ENCODE assay signal across 10 cellular contexts in genomic region chr10:26574783-26575182, GRCh38.
DNase-seq lines count a peak whose midpoint lies in the region; ATAC-seq, FAIRE-seq and TF ChIP-seq lines count a peak whose summit lies in the region.
"Had no signal": no experiment of that assay in that cellular context is flagged by ENCODE, and none has a peak within 500 bp of the region (broad histone marks: within the 10 kb centered on the region; RNA-seq: fewer than 3 reads in every experiment).

No MANE protein-coding gene starts in this region.

- H3K27ac Mint-ChIP-seq in HFFc6, result no peak overlapping the region

- H3K27me3 ChIP-seq in bronchial epithelial cell (ENCODE audit: control insufficient read depth, insufficient read depth, low read length) (no peaks in the 10 kb centered on the region), esophagus muscularis mucosa (peaks cover 0 to 5% (median 0%) of the 10 kb centered on the region in 4 donors)
- H3K27me3 ChIP-seq: tibial nerve had no signal

- peaks cover 0 to 14% (median 2%) of the 10 kb centered on the region in 4 donors for H3K9me3 ChIP-seq in esophagus muscularis mucosa

- no peak overlapping the region for H3K4me3 Mint-ChIP-seq in HFFc6

- intact Hi-C loops in esophagus muscularis mucosa (cut with DNase I) (loop anchor here (5.0 kb wide), 1 partner anchor 748 kb away; no protein-coding TSS in a partner anchor), posterior vena cava (cut with DNase I) (no loop called here)

- no peaks in the 10 kb centered on the region for H3K27me3 Mint-ChIP-seq in HFFc6 (ENCODE audit: insufficient read depth)

- no peaks in the 10 kb centered on the region; the same call in 1 of the 2 replicates for H3K9me3 Mint-ChIP-seq in HFFc6

- ATAC-seq in GM18499 (IDR thresholded peaks at IDR 0.05; ENCODE audit: insufficient read depth, unreplicated experiment) (peak; percentile 81), GM21390 (IDR thresholded peaks at IDR 0.05; ENCODE audit: unreplicated experiment) (peak; percentile 66), HG03378 (IDR thresholded peaks at IDR 0.05; ENCODE audit: unreplicated experiment) (peak; percentile 72)

- no peak overlapping the region for H3K27ac ChIP-seq in esophagus muscularis mucosa (replicated peaks in 1 of 4)
- H3K27ac ChIP-seq: tibial nerve had no signal

- no peaks in the 10 kb centered on the region for H3K36me3 ChIP-seq in bronchial epithelial cell (ENCODE audit: control insufficient read depth, insufficient read depth, low read length)
- H3K36me3 ChIP-seq in esophagus muscularis mucosa, result no peaks in the 10 kb centered on the region
- H3K36me3 ChIP-seq: tibial nerve had no signal

- no peak for TF ChIP-seq EP300 in esophagus muscularis mucosa (IDR thresholded peaks at IDR 0.05)

- H3K4me3 ChIP-seq in bronchial epithelial cell (ENCODE audit: low read depth, low read length) (no peak overlapping the region), esophagus muscularis mucosa (no peak overlapping the region)
- H3K4me3 ChIP-seq: tibial nerve had no signal

- FAIRE-seq in bronchial epithelial cell (lab: Jason Lieb, UNC), result peak; percentile 43

- peaks cover 11% of the 10 kb centered on the region; the same call in 1 of the 2 replicates for H3K36me3 Mint-ChIP-seq in HFFc6 (ENCODE audit: low read depth)

- no peaks in the 10 kb centered on the region for H3K4me1 ChIP-seq in esophagus muscularis mucosa
- H3K4me1 ChIP-seq: tibial nerve had no signal

- DNase-seq in bronchial epithelial cell (ENCODE audit: low read depth) (no peak), esophagus muscularis mucosa (ENCODE audit: extremely low spot score) (no peak), posterior vena cava (ENCODE audit: low spot score) (no peak), HFFc6 (no peak), NCI-H1092 treated with DMSO at 0.1 percent for 48 hours (lab: John Stamatoyannopoulos, UW) (no peak)
- DNase-seq: H7 had no signal

- WGBS in esophagus muscularis mucosa, result 76% methylated on average over 4 of the region's 4 CpGs

- no peaks in the 10 kb centered on the region; the same call in 1 of the 2 replicates for H3K4me1 Mint-ChIP-seq in HFFc6 (ENCODE audit: low read depth)

- TF ChIP-seq CTCF in bronchial epithelial cell (IDR thresholded peaks at IDR 0.05; ENCODE audit: insufficient read depth, low read length, severe bottlenecking), result no peak
- TF ChIP-seq CTCF in esophagus muscularis mucosa (IDR thresholded peaks at IDR 0.05), result no peak
- no peak for TF ChIP-seq CTCF in HFFc6 (IDR thresholded peaks at IDR 0.05)

- TF ChIP-seq POLR2A in esophagus muscularis mucosa (IDR thresholded peaks at IDR 0.05; ENCODE audit: low read depth), result no peak
